ENCODE assay signal across 1 cellular context in genomic region chr10:101142533-101143353, GRCh38.
TF ChIP-seq lines count a peak whose summit lies in the region.

No MANE protein-coding gene starts in this region.

TF ChIP-seq in H1, 55 proteins besides CTCF, POLR2A, EP300 and RAD21:
- TF ChIP-seq MAFK (IDR thresholded peaks at IDR 0.05; ENCODE audit: low read depth, low read length) = no peak
- no peak for TF ChIP-seq BCL11A (IDR thresholded peaks at IDR 0.05; ENCODE audit: low read depth in 2 of 2, low read length in 2 of 2)
- TF ChIP-seq SUZ12 (IDR thresholded peaks at IDR 0.05; ENCODE audit: low read length) = peak; percentile 26
- TF ChIP-seq RNF2 (IDR thresholded peaks at IDR 0.05; ENCODE audit: borderline replicate concordance, low read depth, low read length, missing control alignments, poor library complexity, severe bottlenecking) = peak; percentile 70
- TF ChIP-seq POLR2AphosphoS5 (IDR thresholded peaks at IDR 0.05; ENCODE audit: low read depth, low read length) = no peak
- TF ChIP-seq CBX5 (IDR thresholded peaks at IDR 0.05; ENCODE audit: low read depth, low read length) = no peak
- TF ChIP-seq EZH2 (IDR thresholded peaks at IDR 0.05; ENCODE audit: low read depth, low read length, severe bottlenecking) = peak; percentile 50
- no peak for TF ChIP-seq JUND (IDR thresholded peaks at IDR 0.05; ENCODE audit: low read length)
- TF ChIP-seq, protein P1, sequence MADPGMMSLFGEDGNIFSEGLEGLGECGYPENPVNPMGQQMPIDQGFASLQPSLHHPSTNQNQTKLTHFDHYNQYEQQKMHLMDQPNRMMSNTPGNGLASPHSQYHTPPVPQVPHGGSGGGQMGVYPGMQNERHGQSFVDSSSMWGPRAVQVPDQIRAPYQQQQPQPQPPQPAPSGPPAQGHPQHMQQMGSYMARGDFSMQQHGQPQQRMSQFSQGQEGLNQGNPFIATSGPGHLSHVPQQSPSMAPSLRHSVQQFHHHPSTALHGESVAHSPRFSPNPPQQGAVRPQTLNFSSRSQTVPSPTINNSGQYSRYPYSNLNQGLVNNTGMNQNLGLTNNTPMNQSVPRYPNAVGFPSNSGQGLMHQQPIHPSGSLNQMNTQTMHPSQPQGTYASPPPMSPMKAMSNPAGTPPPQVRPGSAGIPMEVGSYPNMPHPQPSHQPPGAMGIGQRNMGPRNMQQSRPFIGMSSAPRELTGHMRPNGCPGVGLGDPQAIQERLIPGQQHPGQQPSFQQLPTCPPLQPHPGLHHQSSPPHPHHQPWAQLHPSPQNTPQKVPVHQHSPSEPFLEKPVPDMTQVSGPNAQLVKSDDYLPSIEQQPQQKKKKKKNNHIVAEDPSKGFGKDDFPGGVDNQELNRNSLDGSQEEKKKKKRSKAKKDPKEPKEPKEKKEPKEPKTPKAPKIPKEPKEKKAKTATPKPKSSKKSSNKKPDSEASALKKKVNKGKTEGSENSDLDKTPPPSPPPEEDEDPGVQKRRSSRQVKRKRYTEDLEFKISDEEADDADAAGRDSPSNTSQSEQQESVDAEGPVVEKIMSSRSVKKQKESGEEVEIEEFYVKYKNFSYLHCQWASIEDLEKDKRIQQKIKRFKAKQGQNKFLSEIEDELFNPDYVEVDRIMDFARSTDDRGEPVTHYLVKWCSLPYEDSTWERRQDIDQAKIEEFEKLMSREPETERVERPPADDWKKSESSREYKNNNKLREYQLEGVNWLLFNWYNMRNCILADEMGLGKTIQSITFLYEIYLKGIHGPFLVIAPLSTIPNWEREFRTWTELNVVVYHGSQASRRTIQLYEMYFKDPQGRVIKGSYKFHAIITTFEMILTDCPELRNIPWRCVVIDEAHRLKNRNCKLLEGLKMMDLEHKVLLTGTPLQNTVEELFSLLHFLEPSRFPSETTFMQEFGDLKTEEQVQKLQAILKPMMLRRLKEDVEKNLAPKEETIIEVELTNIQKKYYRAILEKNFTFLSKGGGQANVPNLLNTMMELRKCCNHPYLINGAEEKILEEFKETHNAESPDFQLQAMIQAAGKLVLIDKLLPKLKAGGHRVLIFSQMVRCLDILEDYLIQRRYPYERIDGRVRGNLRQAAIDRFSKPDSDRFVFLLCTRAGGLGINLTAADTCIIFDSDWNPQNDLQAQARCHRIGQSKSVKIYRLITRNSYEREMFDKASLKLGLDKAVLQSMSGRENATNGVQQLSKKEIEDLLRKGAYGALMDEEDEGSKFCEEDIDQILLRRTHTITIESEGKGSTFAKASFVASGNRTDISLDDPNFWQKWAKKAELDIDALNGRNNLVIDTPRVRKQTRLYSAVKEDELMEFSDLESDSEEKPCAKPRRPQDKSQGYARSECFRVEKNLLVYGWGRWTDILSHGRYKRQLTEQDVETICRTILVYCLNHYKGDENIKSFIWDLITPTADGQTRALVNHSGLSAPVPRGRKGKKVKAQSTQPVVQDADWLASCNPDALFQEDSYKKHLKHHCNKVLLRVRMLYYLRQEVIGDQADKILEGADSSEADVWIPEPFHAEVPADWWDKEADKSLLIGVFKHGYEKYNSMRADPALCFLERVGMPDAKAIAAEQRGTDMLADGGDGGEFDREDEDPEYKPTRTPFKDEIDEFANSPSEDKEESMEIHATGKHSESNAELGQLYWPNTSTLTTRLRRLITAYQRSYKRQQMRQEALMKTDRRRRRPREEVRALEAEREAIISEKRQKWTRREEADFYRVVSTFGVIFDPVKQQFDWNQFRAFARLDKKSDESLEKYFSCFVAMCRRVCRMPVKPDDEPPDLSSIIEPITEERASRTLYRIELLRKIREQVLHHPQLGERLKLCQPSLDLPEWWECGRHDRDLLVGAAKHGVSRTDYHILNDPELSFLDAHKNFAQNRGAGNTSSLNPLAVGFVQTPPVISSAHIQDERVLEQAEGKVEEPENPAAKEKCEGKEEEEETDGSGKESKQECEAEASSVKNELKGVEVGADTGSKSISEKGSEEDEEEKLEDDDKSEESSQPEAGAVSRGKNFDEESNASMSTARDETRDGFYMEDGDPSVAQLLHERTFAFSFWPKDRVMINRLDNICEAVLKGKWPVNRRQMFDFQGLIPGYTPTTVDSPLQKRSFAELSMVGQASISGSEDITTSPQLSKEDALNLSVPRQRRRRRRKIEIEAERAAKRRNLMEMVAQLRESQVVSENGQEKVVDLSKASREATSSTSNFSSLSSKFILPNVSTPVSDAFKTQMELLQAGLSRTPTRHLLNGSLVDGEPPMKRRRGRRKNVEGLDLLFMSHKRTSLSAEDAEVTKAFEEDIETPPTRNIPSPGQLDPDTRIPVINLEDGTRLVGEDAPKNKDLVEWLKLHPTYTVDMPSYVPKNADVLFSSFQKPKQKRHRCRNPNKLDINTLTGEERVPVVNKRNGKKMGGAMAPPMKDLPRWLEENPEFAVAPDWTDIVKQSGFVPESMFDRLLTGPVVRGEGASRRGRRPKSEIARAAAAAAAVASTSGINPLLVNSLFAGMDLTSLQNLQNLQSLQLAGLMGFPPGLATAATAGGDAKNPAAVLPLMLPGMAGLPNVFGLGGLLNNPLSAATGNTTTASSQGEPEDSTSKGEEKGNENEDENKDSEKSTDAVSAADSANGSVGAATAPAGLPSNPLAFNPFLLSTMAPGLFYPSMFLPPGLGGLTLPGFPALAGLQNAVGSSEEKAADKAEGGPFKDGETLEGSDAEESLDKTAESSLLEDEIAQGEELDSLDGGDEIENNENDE (IDR thresholded peaks at IDR 0.05; ENCODE audit: insufficient replicate concordance, low read length) = no peak
- TF ChIP-seq CHD1 (IDR thresholded peaks at IDR 0.05; ENCODE audit: low read depth, low read length) = no peak
- no peak for TF ChIP-seq SP2 (IDR thresholded peaks at IDR 0.05; ENCODE audit: low read length)
- TF ChIP-seq POU5F1 (IDR thresholded peaks at IDR 0.05; ENCODE audit: low read depth, low read length) = no peak
- TF ChIP-seq KDM4A (IDR thresholded peaks at IDR 0.05; ENCODE audit: low read depth, low read length, severe bottlenecking) = no peak
- TF ChIP-seq PHF8 (conservative IDR thresholded peaks at IDR 0.05; ENCODE audit: low read depth, low read length) = no peak
- TF ChIP-seq TAF7 (optimal IDR thresholded peaks at IDR 0.05; ENCODE audit: borderline replicate concordance, low read depth, low read length) = no peak
- no peak for TF ChIP-seq YY1 (IDR thresholded peaks at IDR 0.05; ENCODE audit: low read depth, low read length)
- TF ChIP-seq SAP30 (IDR thresholded peaks at IDR 0.05; ENCODE audit: insufficient read depth, insufficient replicate concordance, low read length) = no peak
- TF ChIP-seq SIN3A (conservative IDR thresholded peaks at IDR 0.05 in 1 of 2, IDR thresholded peaks at IDR 0.05 in 1 of 2; ENCODE audit: low read depth in 1 of 2, low read length in 2 of 2) = no peak
- no peak for TF ChIP-seq CHD2 (IDR thresholded peaks at IDR 0.05; ENCODE audit: low read length)
- no peak for TF ChIP-seq ZNF274 (IDR thresholded peaks at IDR 0.05; ENCODE audit: borderline replicate concordance, extremely low read depth, low read length)
- no peak for TF ChIP-seq GABPA (IDR thresholded peaks at IDR 0.05; ENCODE audit: borderline replicate concordance, insufficient read depth, low read length)
